24 cellular contexts compared by ENCODE assay signal in genomic region chr18:12968619-12969018, GRCh38.
"Had no signal": no experiment of that assay in that cellular context is flagged by ENCODE, and none has a peak within 500 bp of the region (broad histone marks: within the 10 kb centered on the region; RNA-seq: fewer than 3 reads in every experiment).

No MANE protein-coding gene starts in this region.

- H3K4me3 Mint-ChIP-seq: activated B cell treated with CpG ODN at 0.5 μM for 24 hours; activated CD4-positive, alpha-beta memory T cell treated with anti-CD3 and anti-CD28 coated beads for 36 hours; activated naive CD4-positive, alpha-beta T cell treated with anti-CD3 and anti-CD28 coated beads for 36 hours; central memory CD8-positive, alpha-beta T cell; immature natural killer cell; naive thymus-derived CD8-positive, alpha-beta T cell; neural progenitor cell; T-helper 17 cell had no signal

- H3K27ac ChIP-seq: adrenal gland, ascending aorta, breast epithelium, hepatocyte, left lung, neural progenitor cell, sigmoid colon, stomach, suprapubic skin, tibial nerve had no signal

- H3K27me3 ChIP-seq: adrenal gland, ascending aorta, breast epithelium, hepatocyte, left lung, neural progenitor cell, sigmoid colon, stomach, suprapubic skin, tibial nerve had no signal

- ATAC-seq: left lung; naive thymus-derived CD8-positive, alpha-beta T cell; T-helper 17 cell had no signal

- H3K4me1 ChIP-seq: adrenal gland, ascending aorta, breast epithelium, left lung, neural progenitor cell, sigmoid colon, stomach, suprapubic skin, tibial nerve had no signal

- DNase-seq: activated B cell treated with CpG ODN at 0.5 μM for 24 hours; activated CD4-positive, alpha-beta memory T cell treated with anti-CD3 and anti-CD28 coated beads for 36 hours; activated CD4-positive, alpha-beta T cell treated with anti-CD3 and anti-CD28 coated beads for 4 hours; activated naive CD4-positive, alpha-beta T cell treated with anti-CD3 and anti-CD28 coated beads for 36 hours; activated T-cell treated with anti-CD3 and anti-CD28 coated beads for 4 hours; adrenal gland; effector memory CD4-positive, alpha-beta T cell; foreskin melanocyte; immature natural killer cell; left lung; naive thymus-derived CD8-positive, alpha-beta T cell; retina; sigmoid colon; stimulated activated CD4-positive, alpha-beta T cell treated with anti-CD3 and anti-CD28 coated beads, Interleukin-4, amount 100 ng/mL, for 24 hours; stomach; T-helper 17 cell had no signal

- H3K4me1 Mint-ChIP-seq: central memory CD8-positive, alpha-beta T cell; neural progenitor cell had no signal

- H3K9me3 Mint-ChIP-seq: activated B cell treated with CpG ODN at 0.5 μM for 24 hours; activated CD4-positive, alpha-beta memory T cell treated with anti-CD3 and anti-CD28 coated beads for 36 hours; activated naive CD4-positive, alpha-beta T cell treated with anti-CD3 and anti-CD28 coated beads for 36 hours; central memory CD8-positive, alpha-beta T cell; immature natural killer cell; naive thymus-derived CD8-positive, alpha-beta T cell; neural progenitor cell had no signal

- FAIRE-seq: colon had no signal

- H3K27me3 Mint-ChIP-seq: activated B cell treated with CpG ODN at 0.5 μM for 24 hours; activated CD4-positive, alpha-beta memory T cell treated with anti-CD3 and anti-CD28 coated beads for 36 hours; central memory CD8-positive, alpha-beta T cell; naive thymus-derived CD8-positive, alpha-beta T cell; T-helper 17 cell had no signal

- H3K27ac Mint-ChIP-seq: activated B cell treated with CpG ODN at 0.5 μM for 24 hours; activated CD4-positive, alpha-beta memory T cell treated with anti-CD3 and anti-CD28 coated beads for 36 hours; activated naive CD4-positive, alpha-beta T cell treated with anti-CD3 and anti-CD28 coated beads for 36 hours; immature natural killer cell; neural progenitor cell had no signal
